ENCODE assay signal across 13 cellular contexts in genomic region chr13:111900390-111901180, GRCh38.
A peak's percentile ranks its signal among the peaks of the same experiment; 100 is the strongest.
DNase-seq lines count a peak whose midpoint lies in the region; ATAC-seq and TF ChIP-seq lines count a peak whose summit lies in the region.
"Had no signal": no experiment of that assay in that cellular context is flagged by ENCODE, and none has a peak within 500 bp of the region (broad histone marks: within the 10 kb centered on the region; RNA-seq: fewer than 3 reads in every experiment).

No MANE protein-coding gene starts in this region.

- H3K9me3 ChIP-seq in mesenchymal stem cell (ENCODE audit: control insufficient read depth, low read length), result no peaks in the 10 kb centered on the region
- H3K9me3 ChIP-seq: left ventricle myocardium inferior had no signal

- no peaks in the 10 kb centered on the region for H3K36me3 ChIP-seq in mesenchymal stem cell (ENCODE audit: control insufficient read depth in 1 of 2, insufficient read depth in 2 of 2, low read depth in 1 of 2, low read length in 2 of 2)
- H3K36me3 ChIP-seq: left ventricle myocardium inferior had no signal

- H3K4me2 ChIP-seq in mesenchymal stem cell (ENCODE audit: low read length, poor library complexity, severe bottlenecking), result no peak overlapping the region

- H3K23ac ChIP-seq in mesenchymal stem cell (ENCODE audit: low read length in 2 of 2), result no peak overlapping the region

- H3K27me3 Mint-ChIP-seq in activated naive CD4-positive, alpha-beta T cell treated with anti-CD3 and anti-CD28 coated beads, Interleukin-2, amount 10 ng/mL, durations not matched to agents 7 days and 5 days, result no peaks in the 10 kb centered on the region
- H3K27me3 Mint-ChIP-seq in activated CD4-positive, alpha-beta T cell treated with anti-CD3 and anti-CD28 coated beads, Interleukin-2, amount 10 ng/mL, durations not matched to agents 24 days and 14 days, result no peaks in the 10 kb centered on the region

- 55% methylated on average over 25 of the region's 26 CpGs for WGBS in mesenchymal stem cell

- no peak overlapping the region for H3K27ac Mint-ChIP-seq in activated naive CD4-positive, alpha-beta T cell treated with anti-CD3 and anti-CD28 coated beads, Interleukin-2, amount 10 ng/mL, durations not matched to agents 7 days and 5 days
- no peak overlapping the region for H3K27ac Mint-ChIP-seq in activated CD4-positive, alpha-beta T cell treated with anti-CD3 and anti-CD28 coated beads, Interleukin-2, amount 10 ng/mL, durations not matched to agents 24 days and 14 days

- H3K4me1 ChIP-seq in mesenchymal stem cell (ENCODE audit: control insufficient read depth, insufficient read depth, low read depth, low read length), result peaks cover 2% of the 10 kb centered on the region
- H3K4me1 ChIP-seq: left ventricle myocardium inferior had no signal

- H3K4me3 ChIP-seq in astrocyte of the cerebellum (ENCODE audit: low read depth, low read length), result no peak overlapping the region
- H3K4me3 ChIP-seq in mesenchymal stem cell (ENCODE audit: insufficient read depth in 1 of 2, low read depth in 1 of 2, low read length in 2 of 2), result no peak overlapping the region
- H3K4me3 ChIP-seq: left ventricle myocardium inferior had no signal

- no peaks in the 10 kb centered on the region for H3K4me1 Mint-ChIP-seq in activated naive CD4-positive, alpha-beta T cell treated with anti-CD3 and anti-CD28 coated beads, Interleukin-2, amount 10 ng/mL, durations not matched to agents 7 days and 5 days
- no peaks in the 10 kb centered on the region for H3K4me1 Mint-ChIP-seq in activated CD4-positive, alpha-beta T cell treated with anti-CD3 and anti-CD28 coated beads, Interleukin-2, amount 10 ng/mL, durations not matched to agents 24 days and 14 days
- H3K4me1 Mint-ChIP-seq: CD4-positive, alpha-beta memory T cell; naive B cell had no signal

- no peaks in the 10 kb centered on the region for H3K27me3 ChIP-seq in mesenchymal stem cell (ENCODE audit: control insufficient read depth in 1 of 2, insufficient read depth in 1 of 2, low read length in 2 of 2)

- CTCF ChIA-PET in activated naive CD4-positive, alpha-beta T cell treated with anti-CD3 and anti-CD28 coated beads, Interleukin-2, amount 10 ng/mL, durations not matched to agents 7 days and 5 days (lab: Charles Lee), result no interaction called here

- H2AFZ ChIP-seq in mesenchymal stem cell (ENCODE audit: low read depth, low read length), result no peak overlapping the region

- H4K91ac ChIP-seq in mesenchymal stem cell (ENCODE audit: low read length), result peak overlapping the region; percentile 78

- H3K79me1 ChIP-seq in mesenchymal stem cell (replicated peaks; ENCODE audit: low read length, poor library complexity, severe bottlenecking), result no peaks in the 10 kb centered on the region

- no peak overlapping the region for H2AK5ac ChIP-seq in mesenchymal stem cell (ENCODE audit: low read length, severe bottlenecking)

- H3K4me3 Mint-ChIP-seq in activated naive CD4-positive, alpha-beta T cell treated with anti-CD3 and anti-CD28 coated beads, Interleukin-2, amount 10 ng/mL, durations not matched to agents 7 days and 5 days, result no peak overlapping the region
- no peak overlapping the region for H3K4me3 Mint-ChIP-seq in activated CD4-positive, alpha-beta T cell treated with anti-CD3 and anti-CD28 coated beads, Interleukin-2, amount 10 ng/mL, durations not matched to agents 24 days and 14 days
- H3K4me3 Mint-ChIP-seq: CD4-positive, alpha-beta memory T cell; naive B cell had no signal

- no peak for TF ChIP-seq CTCF in astrocyte of the cerebellum (IDR thresholded peaks at IDR 0.05; ENCODE audit: low read depth, low read length, missing control alignments)

- no peak overlapping the region for H3K27ac ChIP-seq in mesenchymal stem cell (ENCODE audit: low read length, poor library complexity, severe bottlenecking)
- H3K27ac ChIP-seq: left ventricle myocardium inferior had no signal

- H3K18ac ChIP-seq in mesenchymal stem cell (ENCODE audit: low read depth in 1 of 2, low read length in 2 of 2), result peak overlapping the region in 1 of 2 experiments; percentile 26

- H3K9me3 Mint-ChIP-seq in activated naive CD4-positive, alpha-beta T cell treated with anti-CD3 and anti-CD28 coated beads, Interleukin-2, amount 10 ng/mL, durations not matched to agents 7 days and 5 days, result peaks cover 7% of the 10 kb centered on the region
- no peaks in the 10 kb centered on the region for H3K9me3 Mint-ChIP-seq in activated CD4-positive, alpha-beta T cell treated with anti-CD3 and anti-CD28 coated beads, Interleukin-2, amount 10 ng/mL, durations not matched to agents 24 days and 14 days

- no peak for ATAC-seq in GM19328 (IDR thresholded peaks at IDR 0.05; ENCODE audit: unreplicated experiment)
- no peak for ATAC-seq in GM19397 (IDR thresholded peaks at IDR 0.05; ENCODE audit: unreplicated experiment)

- no peak overlapping the region for H3K9ac ChIP-seq in mesenchymal stem cell (ENCODE audit: low read length)

- no peak overlapping the region for H2BK120ac ChIP-seq in mesenchymal stem cell (ENCODE audit: low read depth, low read length)

- no peak overlapping the region for H3K4ac ChIP-seq in mesenchymal stem cell (ENCODE audit: low read depth in 1 of 2, low read length in 2 of 2)

- H2BK12ac ChIP-seq in mesenchymal stem cell (ENCODE audit: low read length in 2 of 2), result peak overlapping the region in 1 of 2 experiments; percentile 10

- in situ Hi-C loops in astrocyte of the cerebellum (cut with HindIII; ENCODE audit: low sequenced_read_pairs), result no loop called here

- H3K36me3 Mint-ChIP-seq in activated naive CD4-positive, alpha-beta T cell treated with anti-CD3 and anti-CD28 coated beads, Interleukin-2, amount 10 ng/mL, durations not matched to agents 7 days and 5 days, result no peaks in the 10 kb centered on the region
- no peaks in the 10 kb centered on the region for H3K36me3 Mint-ChIP-seq in activated CD4-positive, alpha-beta T cell treated with anti-CD3 and anti-CD28 coated beads, Interleukin-2, amount 10 ng/mL, durations not matched to agents 24 days and 14 days (ENCODE audit: low read depth)
- H3K36me3 Mint-ChIP-seq: CD4-positive, alpha-beta memory T cell; naive B cell had no signal

- peak overlapping the region; percentile 77 for H4K8ac ChIP-seq in mesenchymal stem cell (ENCODE audit: low read length)

- no peak overlapping the region for H2BK5ac ChIP-seq in mesenchymal stem cell (ENCODE audit: low read depth, low read length, poor library complexity, severe bottlenecking)

- no peak overlapping the region for H2BK15ac ChIP-seq in mesenchymal stem cell (ENCODE audit: low read depth, poor library complexity, severe bottlenecking)

- DNase-seq in activated naive CD4-positive, alpha-beta T cell treated with anti-CD3 and anti-CD28 coated beads, Interleukin-2, amount 10 ng/mL, durations not matched to agents 7 days and 5 days, result peak; percentile 14
- no peak for DNase-seq in activated naive CD4-positive, alpha-beta T cell (lab: John Stamatoyannopoulos, UW)
- peak; percentile 22 for DNase-seq in astrocyte of the cerebellum (ENCODE audit: low read depth)
- DNase-seq in mesenchymal stem cell, result peak; percentile 58
- peak; percentile 5 for DNase-seq in ureter (ENCODE audit: low spot score)
- DNase-seq in activated CD4-positive, alpha-beta T cell treated with anti-CD3 and anti-CD28 coated beads, Interleukin-2, amount 10 ng/mL, durations not matched to agents 24 days and 14 days, result no peak
- DNase-seq: activated CD4-positive, alpha-beta T cell treated with anti-CD3 and anti-CD28 coated beads, Interleukin-2, amount 50 U/mL, for 48 hours; CD4-positive, alpha-beta memory T cell; left ventricle myocardium inferior; naive B cell; NCI-H1694 had no signal

- H3K14ac ChIP-seq in mesenchymal stem cell (ENCODE audit: low read length in 2 of 2), result no peak overlapping the region

- intact Hi-C loops in activated CD4-positive, alpha-beta T cell treated with anti-CD3 and anti-CD28 coated beads, Interleukin-2, amount 10 ng/mL, durations not matched to agents 24 days and 14 days (cut with micrococcal nuclease), result no loop called here

Comparison
In these comparisons a context has a peak if more than half of its experiments do, and no peak if none do; other contexts are left out.
1. DNase-seq: peak in activated naive CD4-positive, alpha-beta T cell treated with anti-CD3 and anti-CD28 coated beads, Interleukin-2, amount 10 ng/mL, durations not matched to agents 7 days and 5 days (single experiment), astrocyte of the cerebellum (single experiment), mesenchymal stem cell (single experiment) and ureter (single experiment); none in activated naive CD4-positive, alpha-beta T cell (0 of 4) and activated CD4-positive, alpha-beta T cell treated with anti-CD3 and anti-CD28 coated beads, Interleukin-2, amount 10 ng/mL, durations not matched to agents 24 days and 14 days (single experiment).